In genomic region chr1:94731891-94732290, GRCh38 we compare ENCODE assay signal across 15 cellular contexts.
A peak's percentile ranks its signal among the peaks of the same experiment; 100 is the strongest.
DNase-seq lines count a peak whose midpoint lies in the region; TF ChIP-seq lines count a peak whose summit lies in the region.
"Had no signal": no experiment of that assay in that cellular context is flagged by ENCODE, and none has a peak within 500 bp of the region (broad histone marks: within the 10 kb centered on the region; RNA-seq: fewer than 3 reads in every experiment).

No MANE protein-coding gene starts in this region.

- H3K27me3 ChIP-seq in GM23248 (replicated peaks; ENCODE audit: insufficient read depth) (no peaks in the 10 kb centered on the region), SJSA1 (replicated peaks) (no peaks in the 10 kb centered on the region), smooth muscle cell (ENCODE audit: low read depth) (no peaks in the 10 kb centered on the region)

- WGBS in GM23248 (ENCODE audit: low coverage in 1 of 2, low lambda C conversion rate in 2 of 2, missing lambda C conversion rate in 2 of 2), 2 experiments: 17 to 22% methylated on average over 1 of the region's 1 CpG
- WGBS in smooth muscle cell (ENCODE audit: low lambda C conversion rate): 40% methylated on average over 1 of the region's 1 CpG

- no peaks in the 10 kb centered on the region for H3K79me2 ChIP-seq in GM23248 (ENCODE audit: insufficient read depth)
- H3K79me2 ChIP-seq in smooth muscle cell (ENCODE audit: low read depth): no peaks in the 10 kb centered on the region

- H3F3A ChIP-seq in GM23248 (ENCODE audit: insufficient read depth): peaks cover 39% of the 10 kb centered on the region
- H3F3A ChIP-seq in smooth muscle cell (ENCODE audit: low read depth): peaks cover 23% of the 10 kb centered on the region

- POLR2A ChIA-PET in HEK293T (lab: Yijun Ruan, JAX): no interaction called here

- peaks cover 5% of the 10 kb centered on the region for H3K36me3 Mint-ChIP-seq in mesothelial cell of epicardium
- H3K36me3 Mint-ChIP-seq: CD14-positive monocyte; CD8-positive, alpha-beta memory T cell had no signal

- in situ Hi-C loops in GM23248 (cut with MboI): no loop called here

- no peaks in the 10 kb centered on the region for H3K27me3 Mint-ChIP-seq in mesothelial cell of epicardium (ENCODE audit: low read depth)

- no peak overlapping the region for H3K4me3 Mint-ChIP-seq in mesothelial cell of epicardium
- H3K4me3 Mint-ChIP-seq: CD14-positive monocyte; CD8-positive, alpha-beta memory T cell had no signal

- H3K36me3 ChIP-seq in GM23248 (ENCODE audit: low read depth) (no peaks in the 10 kb centered on the region), SJSA1 (no peaks in the 10 kb centered on the region), smooth muscle cell (ENCODE audit: low read depth) (no peaks in the 10 kb centered on the region)

- H3K4me1 ChIP-seq in GM23248 (ENCODE audit: insufficient read depth): peaks cover 59% of the 10 kb centered on the region
- H3K4me1 ChIP-seq in SJSA1 (replicated peaks): peaks cover 72% of the 10 kb centered on the region
- H3K4me1 ChIP-seq in smooth muscle cell (ENCODE audit: low read depth): peaks cover 11% of the 10 kb centered on the region

- H3K27ac Mint-ChIP-seq in mesothelial cell of epicardium: peak overlapping the region; percentile 37
- H3K27ac Mint-ChIP-seq: CD14-positive monocyte; CD8-positive, alpha-beta memory T cell had no signal

- no peaks in the 10 kb centered on the region for H3K9me2 ChIP-seq in GM23248 (ENCODE audit: insufficient read depth)

- peaks cover 43% of the 10 kb centered on the region for H3K4me1 Mint-ChIP-seq in mesothelial cell of epicardium
- H3K4me1 Mint-ChIP-seq: CD8-positive, alpha-beta memory T cell had no signal

- DNase-seq in GM23248 (peak; percentile 42), SJSA1 (ENCODE audit: low read depth in 1 of 2, low spot score in 2 of 2) (peak in 1 of 2 experiments; percentile 33), mesothelial cell of epicardium (ENCODE audit: low spot score in 2 of 2, unreplicated experiment in 2 of 2) (no peak), smooth muscle cell (lab: John Stamatoyannopoulos, UW; ENCODE audit: unreplicated experiment) (no peak), coronary artery (ENCODE audit: low spot score) (no peak), NCI-H2029 (lab: John Stamatoyannopoulos, UW) (no peak), HEK293T (ENCODE audit: extremely low spot score) (no peak)
- no peak for DNase-seq in activated CD8-positive, alpha-beta memory T cell treated with anti-CD3 and anti-CD28 coated beads, Interleukin-2, amount 50 U/mL, for 48 hours
- DNase-seq: Caco-2; CD8-positive, alpha-beta memory T cell; DMS53 had no signal

- no peaks in the 10 kb centered on the region for H3K9me3 ChIP-seq in GM23248 (ENCODE audit: low read depth)
- H3K9me3 ChIP-seq in SJSA1 (replicated peaks): no peaks in the 10 kb centered on the region
- no peaks in the 10 kb centered on the region for H3K9me3 ChIP-seq in smooth muscle cell (replicated peaks; ENCODE audit: low read depth)
- H3K9me3 ChIP-seq: A549, Caco-2 had no signal

- H4K20me1 ChIP-seq in GM23248 (ENCODE audit: insufficient read depth) (no peaks in the 10 kb centered on the region), smooth muscle cell (ENCODE audit: low read depth) (no peaks in the 10 kb centered on the region)

- H3K27ac ChIP-seq in GM23248 (no peak overlapping the region), SJSA1 (peak overlapping the region; percentile 41), smooth muscle cell (ENCODE audit: low read depth) (peak overlapping the region; percentile 64), coronary artery (no peak overlapping the region)
- H3K27ac ChIP-seq: A549, HL-60 had no signal

- no peak overlapping the region for H3K4me3 ChIP-seq in GM23248
- no peak overlapping the region for H3K4me3 ChIP-seq in SJSA1
- H3K4me3 ChIP-seq in smooth muscle cell: no peak overlapping the region
- no peak overlapping the region for H3K4me3 ChIP-seq in coronary artery
- H3K4me3 ChIP-seq: A549, K562 had no signal

- no peak for TF ChIP-seq CTCF in mesothelial cell of epicardium (IDR thresholded peaks at IDR 0.05; ENCODE audit: unreplicated experiment)
- TF ChIP-seq CTCF in smooth muscle cell (IDR thresholded peaks at IDR 0.05; ENCODE audit: borderline replicate concordance, insufficient read depth, poor library complexity, severe bottlenecking): no peak
- TF ChIP-seq CTCF in coronary artery (IDR thresholded peaks at IDR 0.05): no peak

- H2AFZ ChIP-seq in GM23248 (no peak overlapping the region), smooth muscle cell (ENCODE audit: low read depth) (no peak overlapping the region)

- CTCF ChIA-PET in HEK293T (lab: Yijun Ruan, JAX): no interaction called here

- H3K4me2 ChIP-seq in GM23248 (ENCODE audit: unreplicated experiment) (peak overlapping the region; percentile 49), smooth muscle cell (peak overlapping the region; percentile 36)
- H3K4me2 ChIP-seq: A549 had no signal

- H3K9ac ChIP-seq in GM23248 (no peak overlapping the region), smooth muscle cell (ENCODE audit: low read depth) (no peak overlapping the region)

- no peaks in the 10 kb centered on the region for H3K9me3 Mint-ChIP-seq in mesothelial cell of epicardium

TF ChIP-seq in HEK293T, 16 proteins besides CTCF, POLR2A, EP300 and RAD21:
- no peak for TF ChIP-seq NFRKB (IDR thresholded peaks at IDR 0.05)
- no peak for TF ChIP-seq BHLHE40 (IDR thresholded peaks at IDR 0.05; ENCODE audit: borderline replicate concordance)
- TF ChIP-seq SP1 (IDR thresholded peaks at IDR 0.05): no peak
- TF ChIP-seq FOXA1 (IDR thresholded peaks at IDR 0.05): no peak

Comparison
In these comparisons a context has a peak if more than half of its experiments do, and no peak if none do; other contexts are left out.
1. H3K27ac ChIP-seq: peak in SJSA1 (single experiment) and smooth muscle cell (single experiment); none in GM23248 (single experiment) and coronary artery (0 of 2).